ENCODE assay signal across 1 cellular context in the genomic region with DNA sequence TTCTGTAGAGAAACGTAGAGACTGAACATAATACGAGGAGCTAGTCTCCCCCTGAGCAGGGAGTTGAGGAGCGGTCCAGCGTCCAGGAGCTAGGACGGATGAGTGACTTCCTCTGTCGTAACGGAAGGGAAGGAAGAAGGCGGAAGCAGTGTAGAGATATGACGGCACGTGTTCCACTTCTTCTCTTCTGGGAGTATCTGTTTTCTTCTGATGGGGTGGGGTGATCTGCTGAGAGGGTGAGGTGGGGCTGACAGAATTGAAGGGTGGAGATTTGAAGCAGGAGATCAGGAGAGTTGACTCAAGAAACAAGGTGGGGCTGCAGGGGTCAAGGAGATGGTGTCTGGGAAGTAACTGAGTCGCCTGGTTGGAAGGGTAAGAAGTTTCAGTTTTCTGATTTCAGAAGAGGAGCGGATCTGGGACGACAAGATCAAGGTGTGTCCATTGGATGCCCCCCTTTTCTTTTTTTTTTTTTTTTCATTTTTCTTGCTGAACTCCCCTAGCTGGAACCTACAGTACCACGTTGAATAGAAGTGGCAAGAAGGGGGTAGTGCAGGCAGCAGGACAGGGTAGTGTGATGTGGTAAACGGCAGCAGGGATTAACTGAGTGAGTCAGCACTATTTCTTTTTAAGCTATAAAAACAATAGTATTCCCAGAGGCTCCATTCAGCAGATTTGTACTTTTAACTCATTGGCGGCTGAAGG.
TF ChIP-seq lines count a peak whose summit lies in the region.

No MANE protein-coding gene starts in this region.

TF ChIP-seq in GM12878, 131 proteins besides CTCF, POLR2A, EP300 and RAD21:
- no peak for TF ChIP-seq TAF1 (IDR thresholded peaks at IDR 0.05; ENCODE audit: borderline replicate concordance, low read depth, low read length)
- no peak for TF ChIP-seq TCF12 (IDR thresholded peaks at IDR 0.05; ENCODE audit: low read depth, low read length)
- TF ChIP-seq HCFC1 (IDR thresholded peaks at IDR 0.05; ENCODE audit: low read length) = no peak
- TF ChIP-seq CREM (IDR thresholded peaks at IDR 0.05; ENCODE audit: low read depth) = no peak
- no peak for TF ChIP-seq ZNF622 (IDR thresholded peaks at IDR 0.05)
- no peak for TF ChIP-seq CHD1 (IDR thresholded peaks at IDR 0.05; ENCODE audit: low read depth, low read length)
- no peak for TF ChIP-seq SP1 (IDR thresholded peaks at IDR 0.05; ENCODE audit: low read depth, low read length)
- no peak for TF ChIP-seq SMAD1 (IDR thresholded peaks at IDR 0.05; ENCODE audit: low read depth, partially characterized antibody)
- no peak for TF ChIP-seq KAT2A (conservative IDR thresholded peaks at IDR 0.05; ENCODE audit: control insufficient read depth, low read depth, low read length)
